ENCODE assay signal across 32 cellular contexts in the genomic region with DNA sequence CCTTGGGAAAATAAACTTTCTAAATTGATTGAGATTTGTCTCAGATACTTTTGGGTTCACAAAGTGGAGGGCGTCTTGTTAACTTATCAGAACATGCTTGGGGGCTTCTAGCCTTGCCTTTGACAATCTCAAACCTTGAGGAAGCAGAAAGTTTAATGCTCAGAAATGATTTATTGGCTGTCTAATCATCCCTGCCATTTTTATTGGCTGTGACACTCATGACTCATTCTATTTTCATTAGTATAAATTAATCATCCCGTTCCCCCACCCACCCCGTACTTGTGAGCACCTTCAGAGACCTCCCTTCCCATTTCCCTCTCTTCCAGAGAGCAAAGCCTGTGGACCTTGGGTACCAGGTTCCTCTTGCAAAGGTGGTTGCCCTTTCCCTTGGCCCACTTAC.
"Had no signal": no experiment of that assay in that cellular context is flagged by ENCODE, and none has a peak within 500 bp of the region (broad histone marks: within the 10 kb centered on the region; RNA-seq: fewer than 3 reads in every experiment).

No MANE protein-coding gene starts in this region.

- H3K4me1 ChIP-seq: gastrocnemius medialis, parathyroid adenoma, sigmoid colon, tibial nerve had no signal

- H3K9me3 Mint-ChIP-seq: effector memory CD8-positive, alpha-beta T cell; neural crest cell; stimulated activated naive B cell treated with anti-CD40 and anti-IgM and Interleukin-4, amounts not matched to agents 10 μg/mL and 1 μg/mL and 100 μg/mL, for 72 hours had no signal

- H3K27ac Mint-ChIP-seq: activated CD4-positive, alpha-beta memory T cell treated with anti-CD3 and anti-CD28 coated beads for 36 hours; activated CD4-positive, alpha-beta T cell treated with anti-CD3 and anti-CD28 coated beads, Interleukin-2, amount 10 ng/mL, durations not matched to agents 24 days and 14 days; activated naive CD4-positive, alpha-beta T cell treated with anti-CD3 and anti-CD28 coated beads, Interleukin-2, amount 10 ng/mL, durations not matched to agents 7 days and 5 days; activated T-helper 1 cell treated with anti-CD3 and anti-CD28 coated beads, Interleukin-12 subunit alpha, Interleukin-12 subunit beta, Interleukin-2, Interleukin-4 antibody, amounts not matched to agents 30 ng/mL and 10 ng/mL and 1 ng/mL, durations not matched to agents 14 hours and 24 hours and 36 hours; effector memory CD8-positive, alpha-beta T cell; stimulated activated naive B cell treated with anti-CD40 and anti-IgM and Interleukin-4, amounts not matched to agents 10 μg/mL and 1 μg/mL and 100 μg/mL, for 72 hours had no signal

- H3K4me1 Mint-ChIP-seq: activated CD4-positive, alpha-beta T cell treated with anti-CD3 and anti-CD28 coated beads, Interleukin-2, amount 10 ng/mL, durations not matched to agents 24 days and 14 days; activated naive CD4-positive, alpha-beta T cell treated with anti-CD3 and anti-CD28 coated beads, Interleukin-2, amount 10 ng/mL, durations not matched to agents 7 days and 5 days; neural crest cell had no signal

- DNase-seq: activated CD4-positive, alpha-beta memory T cell treated with anti-CD3 and anti-CD28 coated beads for 36 hours; activated CD4-positive, alpha-beta T cell treated with anti-CD3 and anti-CD28 coated beads, Interleukin-2, amount 10 ng/mL, durations not matched to agents 24 days and 14 days; activated CD8-positive, alpha-beta memory T cell treated with anti-CD3 and anti-CD28 coated beads, Interleukin-2, amount 50 U/mL, for 4 hours; activated effector memory CD4-positive, alpha-beta T cell treated with anti-CD3 and anti-CD28 coated beads, Interleukin-2, amount 50 U/mL, for 16 hours; activated naive CD4-positive, alpha-beta T cell treated with anti-CD3 and anti-CD28 coated beads, Interleukin-2, amount 10 ng/mL, durations not matched to agents 7 days and 5 days; activated T-cell treated with anti-CD3 and anti-CD28 coated beads, Interleukin-2, amount 50 U/mL, for 1 hour; amniotic stem cell; brain microvascular endothelial cell; dorsolateral prefrontal cortex; effector memory CD8-positive, alpha-beta T cell; erythroblast; gastrocnemius medialis; glutamatergic neuron; islet precursor cell; left ventricle myocardium superior; naive B cell; occipital lobe; psoas muscle; sigmoid colon; small intestine; stimulated activated CD4-positive, alpha-beta T cell treated with anti-CD3 and anti-CD28 coated beads, Interleukin-4, amount 100 ng/mL, for 4 hours; stimulated activated CD8-positive, alpha-beta memory T cell treated with anti-CD3 and anti-CD28 coated beads, Interleukin-4, amount 100 ng/mL, for 48 hours; stimulated activated naive B cell treated with anti-CD40 and anti-IgM and Interleukin-4, amounts not matched to agents 10 μg/mL and 1 μg/mL and 100 μg/mL, for 72 hours; T-helper 9 cell had no signal

- H3K27me3 ChIP-seq: brain microvascular endothelial cell, dorsolateral prefrontal cortex, gastrocnemius medialis, hepatocyte, sigmoid colon, tibial nerve had no signal

- H3K4me2 ChIP-seq: hepatocyte had no signal

- H3K4me3 ChIP-seq: coronary artery, dorsolateral prefrontal cortex, gastrocnemius medialis, hepatocyte, psoas muscle, sigmoid colon, tibial nerve had no signal

- ATAC-seq: activated CD4-positive, CD25-positive, alpha-beta regulatory T cell treated with anti-CD3 and anti-CD28 coated beads, Interleukin-2, amount 50 U/mL, for 24 hours; effector memory CD8-positive, alpha-beta T cell; gastrocnemius medialis; left ventricle myocardium superior; psoas muscle had no signal

- H3K27ac ChIP-seq: brain microvascular endothelial cell, coronary artery, dorsolateral prefrontal cortex, gastrocnemius medialis, parathyroid adenoma, psoas muscle, sigmoid colon, tibial nerve, VCaP had no signal

- H3K9ac ChIP-seq: parathyroid adenoma had no signal

- H3K4me3 Mint-ChIP-seq: activated CD4-positive, alpha-beta memory T cell treated with anti-CD3 and anti-CD28 coated beads for 36 hours; activated CD4-positive, alpha-beta T cell treated with anti-CD3 and anti-CD28 coated beads, Interleukin-2, amount 10 ng/mL, durations not matched to agents 24 days and 14 days; activated naive CD4-positive, alpha-beta T cell treated with anti-CD3 and anti-CD28 coated beads, Interleukin-2, amount 10 ng/mL, durations not matched to agents 7 days and 5 days; activated T-helper 1 cell treated with anti-CD3 and anti-CD28 coated beads, Interleukin-12 subunit alpha, Interleukin-12 subunit beta, Interleukin-2, Interleukin-4 antibody, amounts not matched to agents 30 ng/mL and 10 ng/mL and 1 ng/mL, durations not matched to agents 14 hours and 24 hours and 36 hours; effector memory CD8-positive, alpha-beta T cell; naive B cell; neural crest cell had no signal

- H3K27me3 Mint-ChIP-seq: activated CD4-positive, alpha-beta memory T cell treated with anti-CD3 and anti-CD28 coated beads for 36 hours; activated CD4-positive, alpha-beta T cell treated with anti-CD3 and anti-CD28 coated beads, Interleukin-2, amount 10 ng/mL, durations not matched to agents 24 days and 14 days; activated naive CD4-positive, alpha-beta T cell treated with anti-CD3 and anti-CD28 coated beads, Interleukin-2, amount 10 ng/mL, durations not matched to agents 7 days and 5 days; effector memory CD8-positive, alpha-beta T cell; naive B cell; stimulated activated naive B cell treated with anti-CD40 and anti-IgM and Interleukin-4, amounts not matched to agents 10 μg/mL and 1 μg/mL and 100 μg/mL, for 72 hours had no signal

- H3K79me2 ChIP-seq: hepatocyte, parathyroid adenoma had no signal

- H3K9me3 ChIP-seq: gastrocnemius medialis, psoas muscle, sigmoid colon, tibial nerve had no signal

- H2AFZ ChIP-seq: hepatocyte, parathyroid adenoma had no signal

- H3K36me3 ChIP-seq: brain microvascular endothelial cell, gastrocnemius medialis, sigmoid colon had no signal
